In genomic region chr2:11243512-11243911, GRCh38 we compare ENCODE assay signal across 6 cellular contexts.
"Had no signal": no experiment of that assay in that cellular context is flagged by ENCODE, and none has a peak within 500 bp of the region (broad histone marks: within the 10 kb centered on the region; RNA-seq: fewer than 3 reads in every experiment).

No MANE protein-coding gene starts in this region.

- H3K4me2 ChIP-seq: KMS-11 had no signal

- H3K9ac ChIP-seq: KMS-11 had no signal

- H3K27ac ChIP-seq: HL-60, KMS-11 had no signal

- DNase-seq: IMR-90, KBM-7, KG1 had no signal

- FAIRE-seq: HTR-8/SVneo had no signal
